ENCODE assay signal across 18 cellular contexts in the genomic region with DNA sequence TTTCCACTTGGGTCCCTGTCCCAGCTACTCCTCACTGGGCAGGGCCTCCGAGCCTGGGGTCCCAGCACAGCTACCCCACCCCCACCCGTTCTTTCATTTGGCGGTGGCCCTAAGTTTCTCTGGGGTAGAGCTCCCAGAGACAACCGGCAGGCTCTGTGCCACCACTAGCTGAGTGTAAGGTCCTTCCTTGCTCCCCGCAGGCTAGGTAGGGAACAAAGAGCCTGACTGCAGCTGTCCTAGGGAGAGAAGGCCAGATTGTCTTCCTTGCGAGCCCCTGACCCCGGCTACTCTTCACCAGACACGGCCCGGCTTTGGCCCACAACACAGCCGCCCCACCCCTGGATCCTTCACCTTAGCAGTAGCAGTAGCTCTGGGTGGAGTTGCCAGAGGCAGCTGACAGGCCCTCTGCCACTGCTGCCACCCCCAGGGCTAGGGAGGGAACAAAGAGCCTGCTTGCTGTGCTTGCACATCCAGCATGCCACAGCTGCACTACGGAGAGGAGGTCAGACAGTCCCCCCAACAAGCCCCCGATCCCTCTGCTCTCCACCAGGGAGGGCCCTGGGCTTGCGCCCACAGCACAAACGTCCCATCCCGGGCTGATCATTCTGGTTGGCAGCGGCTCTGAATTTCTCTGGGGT. TPM values are rescaled to one million over a fixed set of nuclear protein-coding genes. Genes with fewer than 3 reads are reported as not detected.
DNase-seq lines count a peak whose midpoint lies in the region; ATAC-seq lines count a peak whose summit lies in the region.
"Not testable (repeated sequence)": the region's sequence is repeated elsewhere in the genome, so short reads cannot be mapped to it uniquely, and the experiment has no call there.
"Had no signal": no experiment of that assay in that cellular context is flagged by ENCODE, and none has a peak within 500 bp of the region (broad histone marks: within the 10 kb centered on the region; RNA-seq: fewer than 3 reads in every experiment).

No MANE protein-coding gene starts in this region.

- CTCF ChIA-PET in T-cell (lab: Charles Lee): not testable (repeated sequence)

- H3K27ac Mint-ChIP-seq in T-cell; activated T-helper 17 cell treated with anti-CD3 and anti-CD28 coated beads, Interleukin-2, amount 50 U/mL, for 72 hours; memory B cell: not testable (repeated sequence)

- not testable (repeated sequence) for H3K4me1 Mint-ChIP-seq in T-cell; activated T-helper 17 cell treated with anti-CD3 and anti-CD28 coated beads, Interleukin-2, amount 50 U/mL, for 72 hours; memory B cell

- not testable (repeated sequence) for H3K4me3 Mint-ChIP-seq in T-cell; activated T-helper 17 cell treated with anti-CD3 and anti-CD28 coated beads, Interleukin-2, amount 50 U/mL, for 72 hours; memory B cell

- H3K9me3 Mint-ChIP-seq in T-cell; activated T-helper 17 cell treated with anti-CD3 and anti-CD28 coated beads, Interleukin-2, amount 50 U/mL, for 72 hours; memory B cell: not testable (repeated sequence)

- not testable (repeated sequence) for DNase-seq in T-cell; memory B cell (ENCODE audit: low spot score in 2 of 2)

- POLR2A ChIA-PET in T-cell (lab: Charles Lee): not testable (repeated sequence)

- H3K27me3 Mint-ChIP-seq in T-cell; activated T-helper 17 cell treated with anti-CD3 and anti-CD28 coated beads, Interleukin-2, amount 50 U/mL, for 72 hours; memory B cell: not testable (repeated sequence)

- ATAC-seq in GM18511 (IDR thresholded peaks at IDR 0.05; ENCODE audit: unreplicated experiment) (peak; percentile 31), GM19395 (IDR thresholded peaks at IDR 0.05; ENCODE audit: unreplicated experiment) (peak; percentile 43), GM21825 (IDR thresholded peaks at IDR 0.05; ENCODE audit: unreplicated experiment) (peak; percentile 49), HG03159 (IDR thresholded peaks at IDR 0.05; ENCODE audit: unreplicated experiment) (peak; percentile 34), T-cell (replicated peaks in 1 of 4) (peak; percentile 83 to 90 (median 86)), memory B cell (ENCODE audit: low read depth) (peak; percentile 14)
- peak; percentile 59 for ATAC-seq in activated T-helper 17 cell treated with anti-CD3 and anti-CD28 coated beads, Interleukin-2, amount 50 U/mL, for 72 hours (replicated peaks)

- H3K36me3 Mint-ChIP-seq in T-cell; activated T-helper 17 cell treated with anti-CD3 and anti-CD28 coated beads, Interleukin-2, amount 50 U/mL, for 72 hours (ENCODE audit: low read depth); memory B cell: not testable (repeated sequence)

RNA-seq across cellular contexts. Expression of a gene that starts 18.4 kb away (rescaled TPM):
- not detected for total RNA-seq in T-cell
- not detected for total RNA-seq in activated T-helper 17 cell treated with anti-CD3 and anti-CD28 coated beads, Interleukin-2, amount 50 U/mL, for 72 hours
- total RNA-seq: breast epithelium; Calu3; H9; HT1080; left lobe of liver; MCF 10A; right cardiac atrium; Right ventricle myocardium inferior; spleen; subcutaneous adipose tissue; T-helper 2 cell treated with Interferon-gamma antibody and Interleukin-4, amounts not matched to agents 100 ng/mL and 5 ng/mL, for 36 hours had no signal

Comparison
In these comparisons a context has a peak if more than half of its experiments do, and no peak if none do; other contexts are left out.
1. ATAC-seq: peak in every context shown above with its lines; median percentile 86 in T-cell; 59 in activated T-helper 17 cell treated with anti-CD3 and anti-CD28 coated beads, Interleukin-2, amount 50 U/mL, for 72 hours; 49 in GM21825; 43 in GM19395; 34 in HG03159; 31 in GM18511; 14 in memory B cell.